24 cellular contexts compared by ENCODE assay signal in the genomic region with DNA sequence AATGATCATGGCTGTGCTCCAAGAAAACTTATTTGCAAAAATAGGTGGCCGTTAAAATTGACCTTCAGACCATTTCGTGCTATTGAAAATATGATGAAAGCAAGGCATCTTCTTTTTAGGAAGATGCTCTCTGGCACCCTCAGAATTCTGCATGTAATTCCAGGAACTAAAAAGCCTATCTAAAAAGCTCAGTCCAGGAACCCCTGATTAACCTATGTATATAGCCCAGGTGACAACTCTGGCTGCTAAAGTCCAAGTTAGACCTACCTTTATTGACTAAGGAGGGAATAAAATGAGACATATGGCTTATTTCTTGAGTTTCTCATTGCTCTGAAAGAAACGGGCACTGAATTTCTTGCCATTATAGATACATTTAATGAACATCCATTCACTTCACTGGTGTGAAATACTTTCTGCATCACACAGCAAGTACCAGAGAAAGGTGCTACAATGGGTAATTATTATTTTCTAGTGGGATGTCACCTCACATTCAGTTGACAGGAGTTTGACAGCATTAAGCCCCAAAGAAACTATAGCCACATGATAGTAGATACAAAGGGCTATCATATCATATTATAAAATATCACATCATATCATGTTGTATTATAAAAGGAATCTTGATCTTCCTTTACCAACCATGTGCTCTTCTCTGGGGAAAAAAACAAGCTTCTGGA.
A peak's percentile ranks its signal among the peaks of the same experiment; 100 is the strongest.
DNase-seq lines count a peak whose midpoint lies in the region; ATAC-seq and TF ChIP-seq lines count a peak whose summit lies in the region.
"Had no signal": no experiment of that assay in that cellular context is flagged by ENCODE, and none has a peak within 500 bp of the region (broad histone marks: within the 10 kb centered on the region; RNA-seq: fewer than 3 reads in every experiment).

No MANE protein-coding gene starts in this region.

- H3K9me3 ChIP-seq in neural progenitor cell (ENCODE audit: low read depth) = no peaks in the 10 kb centered on the region
- H3K9me3 ChIP-seq: BLaER1 treated with 17β-estradiol and CSF1 and Interleukin-3, amounts not matched to agents 10 nM and 100 nM; Caco-2; HAP-1; SJCRH30 had no signal

- peaks cover 18% of the 10 kb centered on the region for H3K36me3 Mint-ChIP-seq in neural progenitor cell

- no peak overlapping the region for H3K4me2 ChIP-seq in neural progenitor cell
- H3K4me2 ChIP-seq: BLaER1 treated with 17β-estradiol and CSF1 and Interleukin-3, amounts not matched to agents 10 nM and 100 nM; KMS-11 had no signal

- no peaks in the 10 kb centered on the region for H3K27me3 ChIP-seq in neural progenitor cell
- H3K27me3 ChIP-seq: BLaER1 treated with 17β-estradiol and CSF1 and Interleukin-3, amounts not matched to agents 10 nM and 100 nM; SJCRH30 had no signal

- peaks cover 100% of the 10 kb centered on the region for H3K79me2 ChIP-seq in neural progenitor cell (ENCODE audit: low read depth)

- no peak overlapping the region for H3K9ac ChIP-seq in neural progenitor cell
- H3K9ac ChIP-seq: BLaER1 treated with 17β-estradiol and CSF1 and Interleukin-3, amounts not matched to agents 10 nM and 100 nM; KMS-11 had no signal

- peaks cover 16% of the 10 kb centered on the region for H3F3A ChIP-seq in neural progenitor cell (ENCODE audit: low read depth)

- H3K4me1 Mint-ChIP-seq in neural progenitor cell = peaks cover 3% of the 10 kb centered on the region

- intact Hi-C loops in left colon (cut with DNase I, micrococcal nuclease) = no loop called here

- H4K20me1 ChIP-seq in neural progenitor cell (ENCODE audit: low read depth) = peaks cover 97% of the 10 kb centered on the region
- H4K20me1 ChIP-seq: BLaER1 treated with 17β-estradiol and CSF1 and Interleukin-3, amounts not matched to agents 10 nM and 100 nM had no signal

- H3K27ac Mint-ChIP-seq in neural progenitor cell = no peak overlapping the region
- H3K27ac Mint-ChIP-seq: IgD-negative memory B cell had no signal

- H3K27ac ChIP-seq in neural progenitor cell = no peak overlapping the region
- H3K27ac ChIP-seq: BLaER1 treated with 17β-estradiol and CSF1 and Interleukin-3, amounts not matched to agents 10 nM and 100 nM; HL-60; KMS-11; SJCRH30 had no signal

- no peaks in the 10 kb centered on the region for H3K27me3 Mint-ChIP-seq in neural progenitor cell (ENCODE audit: insufficient read depth, low read depth)
- H3K27me3 Mint-ChIP-seq: CD4-positive, alpha-beta memory T cell had no signal

- ATAC-seq in left colon (peak; percentile 90), HG02798 (IDR thresholded peaks at IDR 0.05; ENCODE audit: poor library complexity, unreplicated experiment) (no peak), HG03354 (IDR thresholded peaks at IDR 0.05; ENCODE audit: poor library complexity, severe bottlenecking, unreplicated experiment) (no peak)
- ATAC-seq: PC-3, SK-N-SH treated with all-trans-retinoic acid at 6 μM for 48 hours had no signal

- no peak overlapping the region for H3K4me3 Mint-ChIP-seq in neural progenitor cell
- H3K4me3 Mint-ChIP-seq: CD4-positive, alpha-beta memory T cell; IgD-negative memory B cell had no signal

- H2AFZ ChIP-seq in neural progenitor cell (replicated peaks) = no peak overlapping the region

- H3K9me3 Mint-ChIP-seq in neural progenitor cell = no peaks in the 10 kb centered on the region
- H3K9me3 Mint-ChIP-seq: CD4-positive, alpha-beta memory T cell; IgD-negative memory B cell had no signal

- H3K4me1 ChIP-seq in neural progenitor cell = peaks cover 44% of the 10 kb centered on the region

- no peak for TF ChIP-seq CTCF in neural progenitor cell (IDR thresholded peaks at IDR 0.05)

- DNase-seq in NCI-H2171 treated with DMSO at 0.1 percent for 48 hours (lab: John Stamatoyannopoulos, UW) (peak; percentile 52), NCI-H2171 (lab: John Stamatoyannopoulos, UW) (no peak), NCI-H748 (lab: John Stamatoyannopoulos, UW; ENCODE audit: unreplicated experiment) (peak; percentile 24), left colon (peak in 1 of 2 donors; percentile 25), neural progenitor cell (ENCODE audit: low spot score) (no peak)
- DNase-seq: AML-193; Caco-2; CD4-positive, alpha-beta memory T cell; GOT3; MM.1S; NCI-H1436 treated with DMSO at 0.1 percent for 48 hours; NCI-H187 treated with DMSO at 0.1 percent for 48 hours; NCI-H526; PC-3; SJCRH30; T-helper 2 cell had no signal

- H3K36me3 ChIP-seq in neural progenitor cell = peaks cover 25% of the 10 kb centered on the region
- H3K36me3 ChIP-seq: BLaER1 treated with 17β-estradiol and CSF1 and Interleukin-3, amounts not matched to agents 10 nM and 100 nM; SJCRH30 had no signal

- H3K4me3 ChIP-seq in neural progenitor cell = no peak overlapping the region
- H3K4me3 ChIP-seq: BLaER1 treated with 17β-estradiol and CSF1 and Interleukin-3, amounts not matched to agents 10 nM and 100 nM; HAP-1; SJCRH30 had no signal

Comparison
In these comparisons a context has a peak if more than half of its experiments do, and no peak if none do; other contexts are left out.
1. DNase-seq: peak in NCI-H2171 treated with DMSO at 0.1 percent for 48 hours (single experiment) and NCI-H748 (single experiment); none in NCI-H2171 (single experiment) and neural progenitor cell (single experiment).